In the genomic region with DNA sequence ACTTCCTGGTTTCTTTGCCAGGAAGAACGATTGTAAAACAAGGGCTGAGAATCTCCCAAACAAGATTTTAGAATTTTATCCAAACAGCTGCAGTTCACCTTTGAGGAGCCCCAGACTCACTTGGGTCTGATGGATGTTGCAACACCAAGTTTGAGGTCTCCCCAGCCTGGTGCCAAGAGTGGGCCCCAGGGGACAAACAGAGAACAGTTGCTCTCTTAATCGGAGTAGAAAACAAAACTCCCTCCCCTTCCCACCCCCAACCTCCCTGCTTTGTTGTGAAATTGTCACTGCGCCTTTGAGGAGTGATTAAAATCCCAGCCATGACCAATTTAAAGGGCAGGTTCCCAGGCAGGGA, we compare ENCODE assay signal across 11 cellular contexts.
DNase-seq lines count a peak whose midpoint lies in the region; ATAC-seq, FAIRE-seq and TF ChIP-seq lines count a peak whose summit lies in the region.
"Had no signal": no experiment of that assay in that cellular context is flagged by ENCODE, and none has a peak within 500 bp of the region (broad histone marks: within the 10 kb centered on the region; RNA-seq: fewer than 3 reads in every experiment).

No MANE protein-coding gene starts in this region.

- no peak overlapping the region for H3K9ac ChIP-seq in kidney (ENCODE audit: low read length in 2 of 2)

- peak; percentile 63 for DNase-seq in DMS 273 (lab: John Stamatoyannopoulos, UW; ENCODE audit: unreplicated experiment)
- no peak for DNase-seq in DMS 273 treated with DMSO at 0.1 percent for 48 hours (lab: John Stamatoyannopoulos, UW)
- peak; percentile 80 for DNase-seq in kidney
- no peak for DNase-seq in T-helper 9 cell
- no peak for DNase-seq in omental fat pad (ENCODE audit: low spot score)
- DNase-seq: activated T-cell treated with anti-CD3 and anti-CD28 coated beads, Interleukin-2, amount 50 U/mL, for 72 hours had no signal

- peaks cover 9 to 12% of the 10 kb centered on the region in 2 donors for H3K4me1 ChIP-seq in kidney (ENCODE audit: control insufficient read depth in 1 of 2, insufficient read depth in 1 of 2, low read depth in 1 of 2, low read length in 2 of 2)

- no peaks in the 10 kb centered on the region for H3K36me3 ChIP-seq in kidney (ENCODE audit: control insufficient read depth in 1 of 2, insufficient read depth in 2 of 2, low read length in 2 of 2)

- ATAC-seq in omental fat pad (ENCODE audit: low FRiP score) (no peak), GM19397 (IDR thresholded peaks at IDR 0.05; ENCODE audit: unreplicated experiment) (no peak)
- ATAC-seq: activated T-cell treated with anti-CD3 and anti-CD28 coated beads, Interleukin-2, amount 50 U/mL, for 72 hours; HCT116 had no signal

- FAIRE-seq in kidney (lab: Jason Lieb, UNC) = no peak

- peak overlapping the region; percentile 19; the same call in 1 of the 2 replicates for H3K27ac ChIP-seq in VCaP
- H3K27ac ChIP-seq in kidney (ENCODE audit: low read depth in 2 of 2, low read length in 2 of 2) = peak overlapping the region in 1 of 2 donors; percentile 83
- H3K27ac ChIP-seq in temporal lobe (ENCODE audit: low read depth, low read length) = peak overlapping the region; percentile 27
- H3K27ac ChIP-seq: 22Rv1 had no signal

- no peak overlapping the region for H3K4me3 ChIP-seq in kidney (ENCODE audit: low read length in 2 of 2)

- intact Hi-C loops in kidney (cut with DNase I) = no loop called here

- no peak for TF ChIP-seq CTCF in VCaP (conservative IDR thresholded peaks at IDR 0.05)
- no peak for TF ChIP-seq CTCF in kidney (IDR thresholded peaks at IDR 0.05; ENCODE audit: borderline replicate concordance, extremely low read depth, insufficient read depth)
- TF ChIP-seq CTCF in omental fat pad (IDR thresholded peaks at IDR 0.05) = no peak

- H3K9me3 ChIP-seq in kidney (ENCODE audit: control insufficient read depth in 1 of 2, low read length in 2 of 2) = no peaks in the 10 kb centered on the region

Comparison
In these comparisons a context has a peak if more than half of its experiments do, and no peak if none do; other contexts are left out.
1. DNase-seq: peak in DMS 273 (single experiment) and kidney (single experiment); none in DMS 273 treated with DMSO at 0.1 percent for 48 hours (single experiment), T-helper 9 cell (single experiment) and omental fat pad (single experiment).